ENCODE assay signal across 14 cellular contexts in the genomic region with DNA sequence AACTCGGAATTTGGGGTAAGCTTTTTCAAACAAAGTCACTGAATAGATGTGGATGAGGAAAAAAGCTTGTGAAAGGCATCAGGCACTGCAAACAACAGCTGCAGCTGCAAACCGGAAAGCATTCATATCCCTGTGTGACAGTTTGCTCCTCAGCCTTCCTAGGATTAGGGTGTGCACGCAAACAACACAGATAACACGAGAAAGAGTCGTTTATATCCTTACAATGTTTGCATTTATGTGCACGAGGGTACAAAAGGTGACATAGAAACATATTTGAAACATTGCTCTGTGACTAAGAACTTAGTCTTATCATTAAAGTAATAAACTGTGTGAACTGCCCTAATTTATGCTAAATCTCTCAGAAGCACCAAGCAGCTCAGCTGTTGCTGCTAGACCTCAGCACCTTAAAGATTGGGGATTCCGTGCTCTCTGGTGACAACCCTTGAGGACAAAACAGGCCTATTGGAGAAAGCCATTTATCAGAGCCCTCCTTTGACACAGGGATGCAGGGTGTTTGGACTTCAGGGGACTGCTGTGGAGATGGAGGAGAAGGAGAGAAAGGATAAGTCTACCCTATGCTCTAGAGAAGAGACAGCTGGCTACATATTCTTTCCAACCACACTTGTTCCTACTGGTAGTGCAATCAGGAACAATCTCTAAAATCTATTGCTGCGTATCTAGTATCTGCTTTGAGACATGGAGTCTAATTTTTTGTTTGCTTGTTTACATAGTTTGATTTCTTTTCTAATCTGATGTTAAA.
DNase-seq lines count a peak whose midpoint lies in the region; ATAC-seq and TF ChIP-seq lines count a peak whose summit lies in the region.
"Had no signal": no experiment of that assay in that cellular context is flagged by ENCODE, and none has a peak within 500 bp of the region (broad histone marks: within the 10 kb centered on the region; RNA-seq: fewer than 3 reads in every experiment).

No MANE protein-coding gene starts in this region.

- H3K4me3 ChIP-seq in PC-9, result no peak overlapping the region

- H3K9me2 ChIP-seq in PC-9 (ENCODE audit: insufficient read depth), result no peaks in the 10 kb centered on the region

- CTCF ChIA-PET in PC-9 (lab: Charles Lee), result interaction anchor here (0.6 kb wide), 1 partner anchor 56 kb away, joined by 3 read pairs; no protein-coding TSS in a partner anchor

- no peaks in the 10 kb centered on the region for H3K27me3 ChIP-seq in PC-9 (ENCODE audit: insufficient read depth, low read depth)

- POLR2A ChIA-PET in PC-9 (lab: Charles Lee; ENCODE audit: unreplicated experiment), result no interaction called here

- no TSS peak for BruUV-seq in PC-9 (replicated peaks; lab: Mats Ljungman, UMichigan)

- H3K79me2 ChIP-seq in PC-9 (ENCODE audit: low read depth), result no peaks in the 10 kb centered on the region
- H3K79me2 ChIP-seq: parathyroid adenoma had no signal

- no peak overlapping the region for H3K27ac Mint-ChIP-seq in effector memory CD8-positive, alpha-beta T cell
- H3K27ac Mint-ChIP-seq: dendritic cell treated with granulocyte-macrophage colony-stimulating factor and Interleukin-4, amounts not matched to agents 40 ng/mL and 50 ng/mL, for 4 days had no signal

- H3K9me3 ChIP-seq in PC-9 (ENCODE audit: insufficient read depth, low read depth), result no peaks in the 10 kb centered on the region

- no peak for TF ChIP-seq CTCF in PC-9 (conservative IDR thresholded peaks at IDR 0.05)

- no peaks in the 10 kb centered on the region for H3K27me3 Mint-ChIP-seq in effector memory CD8-positive, alpha-beta T cell
- H3K27me3 Mint-ChIP-seq: dendritic cell treated with granulocyte-macrophage colony-stimulating factor and Interleukin-4, amounts not matched to agents 40 ng/mL and 50 ng/mL, for 4 days had no signal

- H3K27ac ChIP-seq in PC-9, result no peak overlapping the region
- peak overlapping the region; percentile 42 for H3K27ac ChIP-seq in substantia nigra (ENCODE audit: low read depth, low read length, poor library complexity, severe bottlenecking)
- H3K27ac ChIP-seq: parathyroid adenoma had no signal

- no peak overlapping the region for H3K4me2 ChIP-seq in PC-9

- peak; percentile 35 for DNase-seq in NCI-H2107 treated with DMSO at 0.1 percent for 48 hours (lab: John Stamatoyannopoulos, UW; ENCODE audit: unreplicated experiment)
- DNase-seq in NCI-H2107 (lab: John Stamatoyannopoulos, UW), result no peak
- no peak for DNase-seq in PC-9
- DNase-seq in inferior parietal cortex (ENCODE audit: extremely low spot score), result peak; percentile 38
- DNase-seq in substantia nigra (lab: John Stamatoyannopoulos, UW), result peak in 11 of 49 donors; percentile 0 to 23 (median 8)
- no peak for DNase-seq in effector memory CD8-positive, alpha-beta T cell
- no peak for DNase-seq in RKO (ENCODE audit: low spot score)
- DNase-seq: 8988T; activated CD4-positive, CD25-positive, alpha-beta regulatory T cell; activated effector memory CD4-positive, alpha-beta T cell treated with anti-CD3 and anti-CD28 coated beads, Interleukin-2, amount 50 U/mL, for 16 hours; GF-D8 had no signal

- ATAC-seq in effector memory CD8-positive, alpha-beta T cell (replicated peaks), result no peak
- ATAC-seq in GM21825 (IDR thresholded peaks at IDR 0.05; ENCODE audit: unreplicated experiment), result no peak

- intact Hi-C loops in PC-9 (cut with micrococcal nuclease; ENCODE audit: unreplicated experiment), result no loop called here

- peaks cover 4 to 8% of the 10 kb centered on the region in 2 donors for H3K9me3 Mint-ChIP-seq in effector memory CD8-positive, alpha-beta T cell
- H3K9me3 Mint-ChIP-seq: dendritic cell treated with granulocyte-macrophage colony-stimulating factor and Interleukin-4, amounts not matched to agents 40 ng/mL and 50 ng/mL, for 4 days had no signal

- H3K4me3 Mint-ChIP-seq in effector memory CD8-positive, alpha-beta T cell, result no peak overlapping the region
- H3K4me3 Mint-ChIP-seq: dendritic cell treated with granulocyte-macrophage colony-stimulating factor and Interleukin-4, amounts not matched to agents 40 ng/mL and 50 ng/mL, for 4 days had no signal

- H2AFZ ChIP-seq in PC-9, result peak overlapping the region; percentile 18; the same call in 1 of the 2 replicates
- H2AFZ ChIP-seq: parathyroid adenoma had no signal

- H4K20me1 ChIP-seq in PC-9 (ENCODE audit: insufficient read depth), result no peaks in the 10 kb centered on the region

- H3F3A ChIP-seq in PC-9 (ENCODE audit: insufficient read depth, low read depth), result no peaks in the 10 kb centered on the region

- H3K36me3 ChIP-seq in PC-9 (ENCODE audit: low read depth), result no peaks in the 10 kb centered on the region

- H3K36me3 Mint-ChIP-seq in effector memory CD8-positive, alpha-beta T cell (ENCODE audit: insufficient read depth), result no peaks in the 10 kb centered on the region

- no peaks in the 10 kb centered on the region for H3K4me1 Mint-ChIP-seq in effector memory CD8-positive, alpha-beta T cell (ENCODE audit: low read depth in 2 of 2)

- no peaks in the 10 kb centered on the region for H3K4me1 ChIP-seq in PC-9 (replicated peaks; ENCODE audit: insufficient read depth)
- H3K4me1 ChIP-seq: parathyroid adenoma had no signal

Comparison
In these comparisons a context has a peak if more than half of its experiments do, and no peak if none do; other contexts are left out.
1. DNase-seq: peak in NCI-H2107 treated with DMSO at 0.1 percent for 48 hours (single experiment) and inferior parietal cortex (single experiment); none in NCI-H2107 (single experiment), PC-9 (0 of 2), effector memory CD8-positive, alpha-beta T cell (0 of 3) and RKO (single experiment).